Comparison of ENCODE assay signal across 22 cellular contexts in genomic region chr2:207805566-207806226, GRCh38. TPM values are rescaled to one million over a fixed set of nuclear protein-coding genes. Genes with fewer than 3 reads are reported as not detected.
DNase-seq lines count a peak whose midpoint lies in the region; ATAC-seq, FAIRE-seq and TF ChIP-seq lines count a peak whose summit lies in the region.
"Had no signal": no experiment of that assay in that cellular context is flagged by ENCODE, and none has a peak within 500 bp of the region (broad histone marks: within the 10 kb centered on the region; RNA-seq: fewer than 3 reads in every experiment).

No MANE protein-coding gene starts in this region.

- BruUV-seq in endothelial cell of umbilical vein (replicated peaks; lab: Mats Ljungman, UMichigan) = no TSS peak

- H3K79me2 ChIP-seq in endothelial cell of umbilical vein (ENCODE audit: control insufficient read depth, insufficient read depth, low read length) = no peaks in the 10 kb centered on the region

- H3K9me1 ChIP-seq in endothelial cell of umbilical vein (replicated peaks; ENCODE audit: control insufficient read depth, extremely low read depth, insufficient read depth, low read length) = no peaks in the 10 kb centered on the region

- FAIRE-seq in endothelial cell of umbilical vein (lab: Jason Lieb, UNC) = peak; percentile 76
- FAIRE-seq: islet of Langerhans had no signal

- H3K4me2 ChIP-seq in endothelial cell of umbilical vein (ENCODE audit: insufficient read depth, low read length) = no peak overlapping the region
- no peak overlapping the region for H3K4me2 ChIP-seq in mesenchymal stem cell (ENCODE audit: low read length, poor library complexity, severe bottlenecking)

- H3K36me3 ChIP-seq in endothelial cell of umbilical vein (ENCODE audit: control insufficient read depth in 2 of 2, extremely low read depth in 1 of 2, insufficient read depth in 2 of 2, low read length in 2 of 2) (no peaks in the 10 kb centered on the region), mesenchymal stem cell (ENCODE audit: control insufficient read depth in 1 of 2, insufficient read depth in 2 of 2, low read depth in 1 of 2, low read length in 2 of 2) (no peaks in the 10 kb centered on the region), HAP-1 (replicated peaks) (no peaks in the 10 kb centered on the region)
- H3K36me3 ChIP-seq: ovary, upper lobe of right lung, WERI-Rb-1 had no signal

- H3K9me3 ChIP-seq in endothelial cell of umbilical vein (replicated peaks; ENCODE audit: control insufficient read depth, insufficient read depth, low read length) = no peaks in the 10 kb centered on the region
- no peaks in the 10 kb centered on the region for H3K9me3 ChIP-seq in mesenchymal stem cell (ENCODE audit: control insufficient read depth, low read length)
- no peaks in the 10 kb centered on the region for H3K9me3 ChIP-seq in HAP-1
- H3K9me3 ChIP-seq: ovary, upper lobe of right lung had no signal

- H3K4me1 ChIP-seq in endothelial cell of umbilical vein (ENCODE audit: control insufficient read depth, extremely low read depth, insufficient read depth, low read length) = peaks cover 6% of the 10 kb centered on the region
- peaks cover 11% of the 10 kb centered on the region for H3K4me1 ChIP-seq in mesenchymal stem cell (ENCODE audit: control insufficient read depth, insufficient read depth, low read depth, low read length)
- H3K4me1 ChIP-seq in HAP-1 = peaks cover 12% of the 10 kb centered on the region

- H3K27ac ChIP-seq in endothelial cell of umbilical vein (ENCODE audit: insufficient read depth, low read depth, low read length) = no peak overlapping the region
- H3K27ac ChIP-seq in mesenchymal stem cell (ENCODE audit: low read length, poor library complexity, severe bottlenecking) = no peak overlapping the region
- H3K27ac ChIP-seq: HL-60, ovary, skin epidermis, upper lobe of right lung, WERI-Rb-1 had no signal

- H2AK5ac ChIP-seq in mesenchymal stem cell (ENCODE audit: low read length, severe bottlenecking) = peak overlapping the region; percentile 44

- H4K91ac ChIP-seq in mesenchymal stem cell (ENCODE audit: low read length) = no peak overlapping the region

- in situ Hi-C loops in HAP-1 (cut with MboI; ENCODE audit: low sequenced_read_pairs) = no loop called here

- POLR2A ChIA-PET in endothelial cell of umbilical vein (lab: Charles Lee) = no interaction called here

- no peak overlapping the region for H2BK5ac ChIP-seq in mesenchymal stem cell (ENCODE audit: low read depth, low read length, poor library complexity, severe bottlenecking)

- intact Hi-C loops in endothelial cell of umbilical vein (cut with micrococcal nuclease) = no loop called here

- H2BK120ac ChIP-seq in mesenchymal stem cell (ENCODE audit: low read depth, low read length) = no peak overlapping the region

- peak; percentile 28 for DNase-seq in Daoy (ENCODE audit: low read depth)
- DNase-seq in LoVo (ENCODE audit: low spot score) = peak; percentile 81
- DNase-seq in endothelial cell of umbilical vein (ENCODE audit: low read depth, low spot score) = no peak
- DNase-seq in mesenchymal stem cell = no peak
- DNase-seq in HAP-1 (ENCODE audit: low spot score in 2 of 2) = no peak
- DNase-seq in cerebellum (ENCODE audit: low spot score) = no peak
- no peak for DNase-seq in SHP77 treated with DMSO at 0.1 percent for 48 hours (lab: John Stamatoyannopoulos, UW)
- DNase-seq: activated CD8-positive, alpha-beta memory T cell treated with anti-CD3 and anti-CD28 coated beads for 24 hours; cerebellar nuclear complex; glutamatergic neuron; NCI-H187; NCI-H510A; ovary; T-cell; upper lobe of right lung; WERI-Rb-1 had no signal

- H3K18ac ChIP-seq in mesenchymal stem cell (ENCODE audit: low read depth in 1 of 2, low read length in 2 of 2) = no peak overlapping the region

- dilution Hi-C loops in endothelial cell of umbilical vein (cut with MboI; ENCODE audit: extremely low pct_ligation_motif_present, low sequenced_read_pairs) = no loop called here

- no peak overlapping the region for H3K9ac ChIP-seq in endothelial cell of umbilical vein (replicated peaks; ENCODE audit: extremely low read depth, insufficient read depth, low read length)
- H3K9ac ChIP-seq in mesenchymal stem cell (ENCODE audit: low read length) = no peak overlapping the region

- no peak for ATAC-seq in GM18520 (IDR thresholded peaks at IDR 0.05; ENCODE audit: unreplicated experiment)
- ATAC-seq: activated T-helper 17 cell treated with anti-CD3 and anti-CD28 coated beads, Interleukin-2, amount 50 U/mL, for 72 hours; stimulated activated memory B cell treated with anti-CD40 and anti-IgM and Interleukin-4, amounts not matched to agents 10 μg/mL and 1 μg/mL and 100 μg/mL, for 72 hours; T-cell; upper lobe of right lung had no signal

- H3K14ac ChIP-seq in mesenchymal stem cell (ENCODE audit: low read length in 2 of 2) = no peak overlapping the region

- no peak overlapping the region for H2BK15ac ChIP-seq in mesenchymal stem cell (ENCODE audit: low read depth, poor library complexity, severe bottlenecking)

- TF ChIP-seq POLR2A in endothelial cell of umbilical vein (IDR thresholded peaks at IDR 0.05; ENCODE audit: low read depth, low read length) = no peak

- no peaks in the 10 kb centered on the region for H3K79me1 ChIP-seq in mesenchymal stem cell (replicated peaks; ENCODE audit: low read length, poor library complexity, severe bottlenecking)

- no peaks in the 10 kb centered on the region for H4K20me1 ChIP-seq in endothelial cell of umbilical vein (replicated peaks; ENCODE audit: control insufficient read depth, extremely low read depth, insufficient read depth, low read length)

- H3K4me3 ChIP-seq in endothelial cell of umbilical vein (replicated peaks in 1 of 3; ENCODE audit: insufficient read depth in 1 of 3, low read depth in 1 of 3, low read length in 3 of 3) (no peak overlapping the region), mesenchymal stem cell (ENCODE audit: insufficient read depth in 1 of 2, low read depth in 1 of 2, low read length in 2 of 2) (no peak overlapping the region), HAP-1 (no peak overlapping the region)
- H3K4me3 ChIP-seq: ovary, skin epidermis, upper lobe of right lung had no signal

- no peak overlapping the region for H2AFZ ChIP-seq in endothelial cell of umbilical vein (ENCODE audit: low read depth, low read length)
- no peak overlapping the region for H2AFZ ChIP-seq in mesenchymal stem cell (ENCODE audit: low read depth, low read length)

- H3K27me3 ChIP-seq in endothelial cell of umbilical vein (ENCODE audit: control insufficient read depth in 2 of 2, insufficient read depth in 2 of 2, low read length in 2 of 2) (no peaks in the 10 kb centered on the region), mesenchymal stem cell (ENCODE audit: control insufficient read depth in 1 of 2, insufficient read depth in 1 of 2, low read length in 2 of 2) (peaks cover 0 to 6% of the 10 kb centered on the region in 2 experiments), HAP-1 (ENCODE audit: low read depth) (no peaks in the 10 kb centered on the region)
- H3K27me3 ChIP-seq: ovary, upper lobe of right lung had no signal

- TF ChIP-seq CTCF in endothelial cell of umbilical vein (IDR thresholded peaks at IDR 0.05; ENCODE audit: extremely low read depth in 1 of 2, insufficient read depth in 1 of 2, low read depth in 1 of 2, low read length in 2 of 2) = no peak

- H4K8ac ChIP-seq in mesenchymal stem cell (ENCODE audit: low read length) = no peak overlapping the region

- no peak overlapping the region for H3K4ac ChIP-seq in mesenchymal stem cell (ENCODE audit: low read depth in 1 of 2, low read length in 2 of 2)

- H2BK12ac ChIP-seq in mesenchymal stem cell (ENCODE audit: low read length in 2 of 2) = no peak overlapping the region

- H3K23ac ChIP-seq in mesenchymal stem cell (ENCODE audit: low read length in 2 of 2) = no peak overlapping the region

- CTCF ChIA-PET in endothelial cell of umbilical vein (lab: Charles Lee) = interaction anchor here (1.5 to 1.7 kb wide), 2 partner anchors 11 to 14 kb away, joined by 4 to 6 read pairs; no protein-coding TSS in a partner anchor

- WGBS in mesenchymal stem cell = 57% methylated on average over 2 of the region's 5 CpGs

TF ChIP-seq in endothelial cell of umbilical vein, 7 proteins besides CTCF, POLR2A, EP300 and RAD21:
- no peak for TF ChIP-seq EZH2 (IDR thresholded peaks at IDR 0.05; ENCODE audit: borderline replicate concordance, low read depth, low read length, severe bottlenecking)
- TF ChIP-seq FOS (IDR thresholded peaks at IDR 0.05; ENCODE audit: borderline replicate concordance, insufficient read depth, low read length) = peak; percentile 10

RNA-seq across cellular contexts. Expression of gene FZD5, which starts 36.0 kb away (rescaled TPM):
- total RNA-seq in Daoy (2014; rRNA removed; shearing (Covaris generic)) = 1.4 and 2.0 TPM in 2 replicates
- total RNA-seq in endothelial cell of umbilical vein (2.8 and 3.3 TPM in 2 replicates), cerebellum (0.64 TPM)
- 0.72 and 0.99 TPM in 2 replicates for polyA plus RNA-seq in endothelial cell of umbilical vein
- polyA plus RNA-seq in endothelial cell of umbilical vein (2011; cell fraction: cytosol; rRNA removed) = 0.59 and 0.63 TPM in 2 replicates
- polyA plus RNA-seq in endothelial cell of umbilical vein (2011; cell fraction: nucleus; rRNA removed) = 0.70 and 1.0 TPM in 2 replicates
- polyA plus RNA-seq in endothelial cell of umbilical vein (2012) = 0.88 and 0.94 TPM in 2 replicates
- polyA minus RNA-seq in endothelial cell of umbilical vein = 1.9 TPM in 2 replicates
- 4.5 TPM for polyA minus RNA-seq in endothelial cell of umbilical vein (2011; cell fraction: cytosol; rRNA and poly(A)+ RNA removed)
- polyA minus RNA-seq in endothelial cell of umbilical vein (2011; cell fraction: nucleus; rRNA and poly(A)+ RNA removed) = 1.7 and 2.4 TPM in 2 replicates
- polyA plus RNA-seq in mesenchymal stem cell (2013, experiment 1 of 2) = 0.94 TPM
- 0.99 TPM for polyA plus RNA-seq in mesenchymal stem cell (2013, experiment 2 of 2)

Comparison
In these comparisons a context has a peak if more than half of its experiments do, and no peak if none do; other contexts are left out.
1. DNase-seq: peak in Daoy (single experiment) and LoVo (single experiment); none in endothelial cell of umbilical vein (single experiment), mesenchymal stem cell (single experiment), HAP-1 (0 of 2), cerebellum (single experiment) and SHP77 treated with DMSO at 0.1 percent for 48 hours (single experiment).